In genomic region chrX:121886557-121886956, GRCh38 we compare ENCODE assay signal across 25 cellular contexts.
"Had no signal": no experiment of that assay in that cellular context is flagged by ENCODE, and none has a peak within 500 bp of the region (broad histone marks: within the 10 kb centered on the region; RNA-seq: fewer than 3 reads in every experiment).

No MANE protein-coding gene starts in this region.

- H3K27ac ChIP-seq: esophagus muscularis mucosa, gastroesophageal sphincter, psoas muscle, right atrium auricular region, spleen, testis, uterus had no signal

- H3K36me3 ChIP-seq: esophagus muscularis mucosa, gastroesophageal sphincter, right atrium auricular region, spleen, uterus had no signal

- H3K9me3 ChIP-seq: esophagus muscularis mucosa, gastroesophageal sphincter, psoas muscle, spleen, testis, uterus had no signal

- H3K4me3 ChIP-seq: esophagus muscularis mucosa, gastroesophageal sphincter, psoas muscle, right atrium auricular region, spleen, testis, uterus had no signal

- H3K27me3 ChIP-seq: esophagus muscularis mucosa, gastroesophageal sphincter, right atrium auricular region, spleen, testis, uterus had no signal

- FAIRE-seq: endothelial cell of umbilical vein had no signal

- DNase-seq: activated CD4-positive, alpha-beta memory T cell treated with anti-CD3 and anti-CD28 coated beads for 36 hours; activated CD4-positive, alpha-beta T cell treated with anti-CD3 and anti-CD28 coated beads for 48 hours; activated effector memory CD4-positive, alpha-beta T cell treated with anti-CD3 and anti-CD28 coated beads, Interleukin-2, amount 50 U/mL, for 16 hours; activated naive CD4-positive, alpha-beta T cell treated with anti-CD3 and anti-CD28 coated beads, Interleukin-2, amount 50 U/mL, for 16 hours; activated naive CD8-positive, alpha-beta T cell treated with anti-CD3 and anti-CD28 coated beads, Interleukin-2, amount 50 U/mL, for 24 hours; activated T-cell treated with anti-CD3 and anti-CD28 coated beads for 4 hours; anterior cingulate cortex; central memory CD4-positive, alpha-beta T cell; effector memory CD8-positive, alpha-beta T cell; head of caudate nucleus; hypothalamus; left ventricle myocardium superior; midbrain; natural killer cell; psoas muscle; spleen; stimulated activated CD4-positive, alpha-beta T cell treated with anti-CD3 and anti-CD28 coated beads, Interleukin-4, amount 100 ng/mL, for 1 hour; stimulated activated naive CD4-positive, alpha-beta T cell; testis; trophoblast cell; uterus had no signal

- H3K4me1 ChIP-seq: esophagus muscularis mucosa, gastroesophageal sphincter, psoas muscle, right atrium auricular region, spleen, testis, uterus had no signal
